Comparison of ENCODE assay signal across 2 cellular contexts in genomic region chr10:71927159-71927558, GRCh38.
TF ChIP-seq lines count a peak whose summit lies in the region.

No MANE protein-coding gene starts in this region.

TF ChIP-seq in A549, 52 proteins besides CTCF, POLR2A, EP300 and RAD21:
- TF ChIP-seq CHD4 (IDR thresholded peaks at IDR 0.05; ENCODE audit: borderline replicate concordance) (no peak), RNF2 (IDR thresholded peaks at IDR 0.05; ENCODE audit: borderline replicate concordance, low read depth) (no peak), PHF8 (IDR thresholded peaks at IDR 0.05; ENCODE audit: borderline replicate concordance, low read depth) (no peak), CHD2 (IDR thresholded peaks at IDR 0.05; ENCODE audit: low read length, partially characterized antibody) (no peak), KDM5A (IDR thresholded peaks at IDR 0.05) (no peak), HMGXB4 (CRISPR knock-in tag; IDR thresholded peaks at IDR 0.05; ENCODE audit: borderline replicate concordance) (no peak), HDAC2 (IDR thresholded peaks at IDR 0.05) (no peak), GATA3 (IDR thresholded peaks at IDR 0.05; ENCODE audit: borderline replicate concordance) (no peak), TP53 (CRISPR knock-in tag; IDR thresholded peaks at IDR 0.05) (no peak), ATOH8 (CRISPR knock-in tag; IDR thresholded peaks at IDR 0.05; ENCODE audit: low read depth) (no peak), PBX3 (IDR thresholded peaks at IDR 0.05) (no peak), BHLHE40 (IDR thresholded peaks at IDR 0.05; ENCODE audit: low read depth, low read length) (no peak), HEYL (CRISPR knock-in tag; IDR thresholded peaks at IDR 0.05) (no peak), ELK1 (IDR thresholded peaks at IDR 0.05; ENCODE audit: low read depth, low read length) (no peak)

TF ChIP-seq in IMR-90, 13 proteins besides CTCF, POLR2A, EP300 and RAD21:
- TF ChIP-seq USF2 (IDR thresholded peaks at IDR 0.05; ENCODE audit: low read depth, low read length) (no peak), RCOR1 (IDR thresholded peaks at IDR 0.05; ENCODE audit: insufficient replicate concordance, low read length) (no peak), RFX5 (IDR thresholded peaks at IDR 0.05; ENCODE audit: low read depth, low read length) (no peak), CHD1 (IDR thresholded peaks at IDR 0.05; ENCODE audit: low read depth, low read length) (no peak), BHLHE40 (IDR thresholded peaks at IDR 0.05; ENCODE audit: low read depth, low read length) (no peak), ELK1 (IDR thresholded peaks at IDR 0.05; ENCODE audit: borderline replicate concordance, low read depth, low read length) (no peak), CEBPB (IDR thresholded peaks at IDR 0.05; ENCODE audit: low read depth, low read length) (no peak), FOS (IDR thresholded peaks at IDR 0.05; ENCODE audit: low read depth, low read length) (no peak), NFE2L2 (IDR thresholded peaks at IDR 0.05; ENCODE audit: low read depth, low read length) (no peak), MXI1 (IDR thresholded peaks at IDR 0.05; ENCODE audit: borderline replicate concordance, low read depth, low read length) (no peak), MAFK (IDR thresholded peaks at IDR 0.05; ENCODE audit: low read depth, low read length) (no peak), MAZ (IDR thresholded peaks at IDR 0.05; ENCODE audit: borderline replicate concordance, low read depth, low read length) (no peak), SMC3 (IDR thresholded peaks at IDR 0.05; ENCODE audit: low read depth, low read length) (no peak)
